Comparison of ENCODE assay signal across 8 cellular contexts in the genomic region with DNA sequence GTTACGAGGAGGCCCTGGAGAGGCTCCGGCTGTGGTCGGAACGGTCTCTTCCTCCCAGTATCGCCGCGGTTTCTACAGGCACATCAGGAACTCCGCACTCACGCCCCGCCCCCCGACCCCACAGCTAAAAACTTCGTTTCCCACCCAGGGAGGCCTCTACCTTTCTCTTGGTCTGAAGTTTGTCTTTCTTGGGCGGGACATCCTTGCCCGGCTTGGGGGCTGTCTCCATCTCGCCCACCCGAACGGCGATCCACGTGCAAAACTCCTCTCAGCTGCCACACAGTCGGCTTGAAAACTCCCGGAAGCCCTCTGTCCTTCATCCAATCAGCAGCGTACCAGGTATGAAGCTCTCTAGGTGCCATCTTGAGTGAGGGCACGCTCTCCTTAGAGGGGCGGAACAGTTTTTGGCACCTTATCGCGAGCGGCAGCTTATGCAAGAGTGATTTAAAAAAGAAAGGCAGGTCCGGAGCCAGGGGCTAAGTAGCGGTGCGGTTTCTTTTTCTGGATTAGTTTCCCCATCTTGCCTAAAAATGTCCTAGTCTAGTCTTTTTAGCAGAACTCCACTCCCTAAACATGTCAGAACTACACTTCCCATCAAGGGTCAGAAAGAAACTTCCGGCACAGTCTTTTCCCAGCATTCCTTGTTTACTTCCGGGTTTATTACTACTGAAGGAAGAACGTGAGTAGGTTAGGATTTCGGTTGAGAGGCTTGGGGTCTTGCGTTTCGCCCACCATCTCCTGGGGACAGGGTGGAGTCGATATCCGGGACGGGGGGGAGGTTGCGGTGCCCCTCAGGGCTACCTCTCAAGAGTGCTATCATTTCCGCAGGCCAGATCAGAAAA.
DNase-seq lines count a peak whose midpoint lies in the region; ATAC-seq lines count a peak whose summit lies in the region.

Gene PFDN6 (plus strand): TSS at position 660 of the 842 bp plus-strand sequence. CDS start 256 bp downstream, outside the sequence.
A gene with protein sequence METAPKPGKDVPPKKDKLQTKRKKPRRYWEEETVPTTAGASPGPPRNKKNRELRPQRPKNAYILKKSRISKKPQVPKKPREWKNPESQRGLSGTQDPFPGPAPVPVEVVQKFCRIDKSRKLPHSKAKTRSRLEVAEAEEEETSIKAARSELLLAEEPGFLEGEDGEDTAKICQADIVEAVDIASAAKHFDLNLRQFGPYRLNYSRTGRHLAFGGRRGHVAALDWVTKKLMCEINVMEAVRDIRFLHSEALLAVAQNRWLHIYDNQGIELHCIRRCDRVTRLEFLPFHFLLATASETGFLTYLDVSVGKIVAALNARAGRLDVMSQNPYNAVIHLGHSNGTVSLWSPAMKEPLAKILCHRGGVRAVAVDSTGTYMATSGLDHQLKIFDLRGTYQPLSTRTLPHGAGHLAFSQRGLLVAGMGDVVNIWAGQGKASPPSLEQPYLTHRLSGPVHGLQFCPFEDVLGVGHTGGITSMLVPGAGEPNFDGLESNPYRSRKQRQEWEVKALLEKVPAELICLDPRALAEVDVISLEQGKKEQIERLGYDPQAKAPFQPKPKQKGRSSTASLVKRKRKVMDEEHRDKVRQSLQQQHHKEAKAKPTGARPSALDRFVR (minus strand): TSS at position 298 of the 842 bp plus-strand sequence. CDS start 69 bp downstream, at position 229.

- ATAC-seq in GM19324 (IDR thresholded peaks at IDR 0.05; ENCODE audit: low FRiP score, unreplicated experiment) (peak; percentile 78), HG03457 (IDR thresholded peaks at IDR 0.05; ENCODE audit: unreplicated experiment) (peak; percentile 65)

- DNase-seq in C1 segment of cervical spinal cord (lab: John Stamatoyannopoulos, UW) (peak in 13 of 14 donors; percentile 60 to 98 (median 90)), NCI-H524 (lab: John Stamatoyannopoulos, UW) (peak; percentile 65 to 89), dedifferentiated amniotic fluid mesenchymal stem cell (ENCODE audit: extremely low spot score) (peak; percentile 95), left kidney (ENCODE audit: low read depth, low spot score) (peak; percentile 96)
- peak; percentile 77 to 79 for DNase-seq in activated CD4-positive, alpha-beta T cell treated with anti-CD3 and anti-CD28 coated beads for 4 hours
- DNase-seq in stimulated activated CD4-positive, alpha-beta T cell treated with anti-CD3 and anti-CD28 coated beads, Interleukin-2, amount 100 ng/mL, for 48 hours: peak; percentile 65 to 66

Comparison
In these comparisons a context has a peak if more than half of its experiments do, and no peak if none do; other contexts are left out.
1. Peak in every context shown above with its lines: DNase-seq and ATAC-seq.